21 cellular contexts compared by ENCODE assay signal in the genomic region with DNA sequence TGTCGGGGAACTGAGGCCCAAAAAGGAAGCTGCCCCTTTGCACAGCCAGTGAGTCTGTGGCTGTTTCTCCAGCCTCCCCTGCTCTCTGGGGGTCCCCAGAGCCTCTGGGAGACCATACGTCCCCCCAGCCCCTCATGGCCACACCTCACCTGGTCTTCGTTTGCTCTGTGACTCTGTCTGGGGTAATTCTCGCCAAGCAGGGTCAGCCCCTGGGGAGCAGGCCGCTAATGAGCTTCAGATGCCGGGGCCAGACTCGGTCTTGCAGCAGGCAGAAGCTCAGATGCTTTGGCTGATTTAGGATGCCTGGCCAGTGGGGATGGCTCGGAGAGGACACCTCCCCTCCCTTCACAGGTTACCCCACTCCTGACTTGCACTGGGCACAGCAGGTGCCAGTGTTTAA. TPM values are rescaled to one million over a fixed set of nuclear protein-coding genes. Genes with fewer than 3 reads are reported as not detected.
"Had no signal": no experiment of that assay in that cellular context is flagged by ENCODE, and none has a peak within 500 bp of the region (broad histone marks: within the 10 kb centered on the region; RNA-seq: fewer than 3 reads in every experiment).

No MANE protein-coding gene starts in this region.

- H3K9me3 Mint-ChIP-seq: activated CD4-positive, alpha-beta T cell treated with anti-CD3 and anti-CD28 coated beads, Interleukin-2, amount 10 ng/mL, durations not matched to agents 24 days and 14 days; activated CD8-positive, alpha-beta T cell treated with anti-CD3 and anti-CD28 coated beads for 36 hours; activated T-helper 17 cell treated with anti-CD3 and anti-CD28 coated beads, Interleukin-2, amount 50 U/mL, for 72 hours had no signal

- H3K27ac Mint-ChIP-seq: activated CD4-positive, alpha-beta T cell treated with anti-CD3 and anti-CD28 coated beads, Interleukin-2, amount 10 ng/mL, durations not matched to agents 24 days and 14 days; activated CD8-positive, alpha-beta T cell treated with anti-CD3 and anti-CD28 coated beads for 36 hours; activated naive CD8-positive, alpha-beta T cell treated with anti-CD3 and anti-CD28 coated beads for 36 hours; activated T-helper 17 cell treated with anti-CD3 and anti-CD28 coated beads, Interleukin-2, amount 50 U/mL, for 72 hours had no signal

- H3K9ac ChIP-seq: parathyroid adenoma had no signal

- H3K36me3 ChIP-seq: neutrophil, spleen, tibial nerve had no signal

- H3K4me3 Mint-ChIP-seq: activated CD4-positive, alpha-beta T cell treated with anti-CD3 and anti-CD28 coated beads, Interleukin-2, amount 10 ng/mL, durations not matched to agents 24 days and 14 days; activated CD8-positive, alpha-beta T cell treated with anti-CD3 and anti-CD28 coated beads for 36 hours; activated naive CD8-positive, alpha-beta T cell treated with anti-CD3 and anti-CD28 coated beads for 36 hours; activated T-helper 17 cell treated with anti-CD3 and anti-CD28 coated beads, Interleukin-2, amount 50 U/mL, for 72 hours had no signal

- H3K27me3 ChIP-seq: body of pancreas, dorsolateral prefrontal cortex, neutrophil, spleen, tibial nerve had no signal

- ATAC-seq: activated CD8-positive, alpha-beta T cell treated with anti-CD3 and anti-CD28 coated beads for 36 hours; activated T-helper 17 cell treated with anti-CD3 and anti-CD28 coated beads, Interleukin-2, amount 50 U/mL, for 72 hours; body of pancreas; naive thymus-derived CD4-positive, alpha-beta T cell; stimulated activated naive CD8-positive, alpha-beta T cell treated with anti-CD3 and anti-CD28 coated beads, Interleukin-15, Interleukin-2, amounts not matched to agents 100 U/mL and 50 U/mL, for 24 hours had no signal

- H3K27ac ChIP-seq: body of pancreas, dorsolateral prefrontal cortex, neutrophil, parathyroid adenoma, spleen, tibial nerve had no signal

- H3K27me3 Mint-ChIP-seq: activated T-helper 17 cell treated with anti-CD3 and anti-CD28 coated beads, Interleukin-2, amount 50 U/mL, for 72 hours had no signal

- DNase-seq: activated CD4-positive, alpha-beta T cell treated with anti-CD3 and anti-CD28 coated beads, Interleukin-2, amount 10 ng/mL, durations not matched to agents 24 days and 14 days; activated CD4-positive, CD25-positive, alpha-beta regulatory T cell; activated CD8-positive, alpha-beta T cell treated with anti-CD3 and anti-CD28 coated beads for 36 hours; activated naive CD4-positive, alpha-beta T cell; activated naive CD8-positive, alpha-beta T cell treated with anti-CD3 and anti-CD28 coated beads for 36 hours; activated T-cell treated with anti-CD3 and anti-CD28 coated beads, Interleukin-2, amount 50 U/mL, for 1 hour; body of pancreas; caudate nucleus; dorsolateral prefrontal cortex; head of caudate nucleus; kidney glomerular epithelial cell; mesendoderm; naive thymus-derived CD4-positive, alpha-beta T cell; spleen; stimulated activated naive CD8-positive, alpha-beta T cell treated with anti-CD3 and anti-CD28 coated beads, Interleukin-15, Interleukin-2, amounts not matched to agents 100 U/mL and 50 U/mL, for 24 hours; substantia nigra; T-helper 9 cell had no signal

- H3K9me3 ChIP-seq: body of pancreas, neutrophil, spleen, tibial nerve had no signal

- H3K4me1 ChIP-seq: parathyroid adenoma had no signal

- H3K4me3 ChIP-seq: body of pancreas, dorsolateral prefrontal cortex, spleen, tibial nerve had no signal

RNA-seq across cellular contexts. Expression of a gene that starts 24.1 kb away (rescaled TPM):
- total RNA-seq: activated naive CD8-positive, alpha-beta T cell treated with anti-CD3 and anti-CD28 coated beads for 36 hours; activated T-helper 17 cell treated with anti-CD3 and anti-CD28 coated beads, Interleukin-2, amount 50 U/mL, for 72 hours had no signal
